8 cellular contexts compared by ENCODE assay signal in genomic region chr5:131671994-131672655, GRCh38. TPM values are rescaled to one million over a fixed set of nuclear protein-coding genes. Genes with fewer than 3 reads are reported as not detected.
DNase-seq lines count a peak whose midpoint lies in the region; ATAC-seq, FAIRE-seq and TF ChIP-seq lines count a peak whose summit lies in the region.

No MANE protein-coding gene starts in this region.

- no TSS peak for BruUV-seq in endothelial cell of umbilical vein (replicated peaks; lab: Mats Ljungman, UMichigan)

- peak; percentile 94 for ATAC-seq in Right ventricle myocardium inferior
- ATAC-seq in mucosa of descending colon = peak; percentile 70
- ATAC-seq in HG03280 (IDR thresholded peaks at IDR 0.05; ENCODE audit: unreplicated experiment) = no peak

- H4K20me1 ChIP-seq in endothelial cell of umbilical vein (replicated peaks; ENCODE audit: control insufficient read depth, extremely low read depth, insufficient read depth, low read length) = no peaks in the 10 kb centered on the region

- H2AFZ ChIP-seq in endothelial cell of umbilical vein (ENCODE audit: low read depth, low read length) = no peak overlapping the region

- DNase-seq in Right ventricle myocardium inferior (ENCODE audit: missing footprints) = no peak
- DNase-seq in cardiac septum (ENCODE audit: low spot score) = no peak
- DNase-seq in endothelial cell of umbilical vein (ENCODE audit: low read depth, low spot score) = peak; percentile 41
- DNase-seq in mucosa of descending colon = no peak
- DNase-seq in vagina (ENCODE audit: extremely low spot score in 2 of 2) = no peak
- DNase-seq in HuH-7 (ENCODE audit: low spot score) = no peak
- DNase-seq in activated gamma-delta T cell treated with Interleukin-2 at 50 U/mL for 16 hours = no peak

- TF ChIP-seq CTCF in endothelial cell of umbilical vein (IDR thresholded peaks at IDR 0.05; ENCODE audit: extremely low read depth in 1 of 2, insufficient read depth in 1 of 2, low read depth in 1 of 2, low read length in 2 of 2) (no peak), mucosa of descending colon (IDR thresholded peaks at IDR 0.05) (no peak), vagina (IDR thresholded peaks at IDR 0.05) (no peak)

- H3K27ac ChIP-seq in endothelial cell of umbilical vein (ENCODE audit: insufficient read depth, low read depth, low read length) (no peak overlapping the region), vagina (peak overlapping the region; percentile 73)

- intact Hi-C loops in Right ventricle myocardium inferior (cut with DNase I) (loop anchor here (2.0 kb wide), 1 partner anchor 125 kb away; the partner anchor contains the start of gene FNIP1), cardiac septum (cut with DNase I) (loop anchor here (2.0 to 5.0 kb wide), 2 partner anchors 35 to 125 kb away; partner anchors contain the start of genes FNIP1 and RAPGEF6), endothelial cell of umbilical vein (cut with micrococcal nuclease) (no loop called here), mucosa of descending colon (cut with DNase I, micrococcal nuclease) (no loop called here), vagina (cut with DNase I) (loop anchor here (5.0 kb wide), 1 partner anchor 125 kb away; the partner anchor contains the start of gene FNIP1)

- H3K9me3 ChIP-seq in endothelial cell of umbilical vein (replicated peaks; ENCODE audit: control insufficient read depth, insufficient read depth, low read length) (no peaks in the 10 kb centered on the region), mucosa of descending colon (no peaks in the 10 kb centered on the region), vagina (no peaks in the 10 kb centered on the region)

- POLR2A ChIA-PET in endothelial cell of umbilical vein (lab: Charles Lee) = no interaction called here

- no peaks in the 10 kb centered on the region for H3K9me1 ChIP-seq in endothelial cell of umbilical vein (replicated peaks; ENCODE audit: control insufficient read depth, extremely low read depth, insufficient read depth, low read length)

- no peak overlapping the region for H3K9ac ChIP-seq in endothelial cell of umbilical vein (replicated peaks; ENCODE audit: extremely low read depth, insufficient read depth, low read length)

- TF ChIP-seq POLR2A in endothelial cell of umbilical vein (IDR thresholded peaks at IDR 0.05; ENCODE audit: low read depth, low read length) = no peak
- no peak for TF ChIP-seq POLR2A in vagina (IDR thresholded peaks at IDR 0.05)

- no peaks in the 10 kb centered on the region for H3K79me2 ChIP-seq in endothelial cell of umbilical vein (ENCODE audit: control insufficient read depth, insufficient read depth, low read length)

- H3K36me3 ChIP-seq in endothelial cell of umbilical vein (ENCODE audit: control insufficient read depth in 2 of 2, extremely low read depth in 1 of 2, insufficient read depth in 2 of 2, low read length in 2 of 2) (peaks cover 16 to 22% of the 10 kb centered on the region in 2 experiments), mucosa of descending colon (ENCODE audit: low read depth) (no peaks in the 10 kb centered on the region), vagina (peaks cover 0 to 27% of the 10 kb centered on the region in 2 donors)

- FAIRE-seq in endothelial cell of umbilical vein (lab: Jason Lieb, UNC) = no peak

- dilution Hi-C loops in endothelial cell of umbilical vein (cut with MboI; ENCODE audit: extremely low pct_ligation_motif_present, low sequenced_read_pairs) = no loop called here

- no peak overlapping the region for H3K4me2 ChIP-seq in endothelial cell of umbilical vein (ENCODE audit: insufficient read depth, low read length)

- H3K27me3 ChIP-seq in endothelial cell of umbilical vein (ENCODE audit: control insufficient read depth in 2 of 2, insufficient read depth in 2 of 2, low read length in 2 of 2) (no peaks in the 10 kb centered on the region), vagina (no peaks in the 10 kb centered on the region)

- CTCF ChIA-PET in endothelial cell of umbilical vein (lab: Charles Lee) = interaction anchor here (1.3 kb wide), 1 partner anchor 16 kb away, joined by 3 read pairs; no protein-coding TSS in a partner anchor

- H3K4me3 ChIP-seq in endothelial cell of umbilical vein (replicated peaks in 1 of 3; ENCODE audit: insufficient read depth in 1 of 3, low read depth in 1 of 3, low read length in 3 of 3) (no peak overlapping the region), mucosa of descending colon (no peak overlapping the region), vagina (no peak overlapping the region)

- H3K4me1 ChIP-seq in endothelial cell of umbilical vein (ENCODE audit: control insufficient read depth, extremely low read depth, insufficient read depth, low read length) (no peaks in the 10 kb centered on the region), mucosa of descending colon (ENCODE audit: low read depth) (no peaks in the 10 kb centered on the region), vagina (peaks cover 35% of the 10 kb centered on the region)

TF ChIP-seq in endothelial cell of umbilical vein, 7 proteins besides CTCF, POLR2A, EP300 and RAD21:
- TF ChIP-seq JUN (IDR thresholded peaks at IDR 0.05; ENCODE audit: borderline replicate concordance, insufficient read depth, insufficient read length, low read depth) (no peak), EZH2 (IDR thresholded peaks at IDR 0.05; ENCODE audit: borderline replicate concordance, low read depth, low read length, severe bottlenecking) (no peak), FOS (IDR thresholded peaks at IDR 0.05; ENCODE audit: borderline replicate concordance, insufficient read depth, low read length) (no peak), POLR2AphosphoS5 (IDR thresholded peaks at IDR 0.05; ENCODE audit: insufficient read depth, low read depth, low read length) (no peak), MYC (IDR thresholded peaks at IDR 0.05; ENCODE audit: low read depth, low read length) (no peak), GATA2 (IDR thresholded peaks at IDR 0.05; ENCODE audit: insufficient read depth, insufficient read length, low read depth, low read length) (no peak)
- TF ChIP-seq, protein P1, sequence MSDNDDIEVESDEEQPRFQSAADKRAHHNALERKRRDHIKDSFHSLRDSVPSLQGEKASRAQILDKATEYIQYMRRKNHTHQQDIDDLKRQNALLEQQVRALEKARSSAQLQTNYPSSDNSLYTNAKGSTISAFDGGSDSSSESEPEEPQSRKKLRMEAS (IDR thresholded peaks at IDR 0.05; ENCODE audit: insufficient read depth, insufficient read length) = no peak

RNA-seq across cellular contexts. Expression of gene RAPGEF6, which starts 37.1 kb away (rescaled TPM):
- total RNA-seq in Right ventricle myocardium inferior (8.5 TPM), cardiac septum (15.6 TPM), endothelial cell of umbilical vein (13.9 and 17.5 TPM in 2 replicates), mucosa of descending colon (10 to 100 TPM; 21.4 to 22.1 (median 21.5) TPM), vagina (19.2 TPM)
- 2.6 and 3.5 TPM in 2 replicates for polyA plus RNA-seq in endothelial cell of umbilical vein
- 3.2 and 4.0 TPM in 2 replicates for polyA plus RNA-seq in endothelial cell of umbilical vein (2011; cell fraction: cytosol; rRNA removed)
- polyA plus RNA-seq in endothelial cell of umbilical vein (2011; cell fraction: nucleus; rRNA removed) = 15.5 and 16.4 TPM in 2 replicates
- polyA plus RNA-seq in endothelial cell of umbilical vein (2012) = 4.4 and 6.7 TPM in 2 replicates
- 26.3 and 33.9 TPM in 2 replicates for polyA minus RNA-seq in endothelial cell of umbilical vein
- 12.0 TPM for polyA minus RNA-seq in endothelial cell of umbilical vein (2011; cell fraction: cytosol; rRNA and poly(A)+ RNA removed)
- polyA minus RNA-seq in endothelial cell of umbilical vein (2011; cell fraction: nucleus; rRNA and poly(A)+ RNA removed) = 56.3 and 90.5 TPM in 2 replicates

Comparison
In these comparisons a context has a peak if more than half of its experiments do, and no peak if none do; other contexts are left out.
1. intact Hi-C loops: an anchor here in Right ventricle myocardium inferior (2.0 kb wide), cardiac septum (2.0 to 5.0 kb wide) and vagina (5.0 kb wide); none called in endothelial cell of umbilical vein and mucosa of descending colon.